Comparison of ENCODE assay signal across 8 cellular contexts in genomic region chr15:45162771-45163507, GRCh38. TPM values are rescaled to one million over a fixed set of nuclear protein-coding genes. Genes with fewer than 3 reads are reported as not detected.
DNase-seq lines count a peak whose midpoint lies in the region; ATAC-seq, FAIRE-seq and TF ChIP-seq lines count a peak whose summit lies in the region.

No MANE protein-coding gene starts in this region.

- no peaks in the 10 kb centered on the region for H4K20me1 ChIP-seq in endothelial cell of umbilical vein (replicated peaks; ENCODE audit: control insufficient read depth, extremely low read depth, insufficient read depth, low read length)

- H3K9me1 ChIP-seq in endothelial cell of umbilical vein (replicated peaks; ENCODE audit: control insufficient read depth, extremely low read depth, insufficient read depth, low read length), result no peaks in the 10 kb centered on the region

- FAIRE-seq in endothelial cell of umbilical vein (lab: Jason Lieb, UNC), result peak; percentile 94

- no peaks in the 10 kb centered on the region for H3K9me3 Mint-ChIP-seq in activated CD8-positive, alpha-beta memory T cell treated with anti-CD3 and anti-CD28 coated beads, Interleukin-2, amount 10 ng/mL, durations not matched to agents 7 days and 5 days (ENCODE audit: low read depth)
- no peaks in the 10 kb centered on the region for H3K9me3 Mint-ChIP-seq in mesothelial cell of epicardium

- H3K27me3 Mint-ChIP-seq in activated CD8-positive, alpha-beta memory T cell treated with anti-CD3 and anti-CD28 coated beads, Interleukin-2, amount 10 ng/mL, durations not matched to agents 7 days and 5 days, result no peaks in the 10 kb centered on the region
- no peaks in the 10 kb centered on the region for H3K27me3 Mint-ChIP-seq in mesothelial cell of epicardium (ENCODE audit: low read depth)

- no peak overlapping the region for H3K4me3 ChIP-seq in endothelial cell of umbilical vein (replicated peaks in 1 of 3; ENCODE audit: insufficient read depth in 1 of 3, low read depth in 1 of 3, low read length in 3 of 3)

- H3K36me3 Mint-ChIP-seq in activated CD8-positive, alpha-beta memory T cell treated with anti-CD3 and anti-CD28 coated beads, Interleukin-2, amount 10 ng/mL, durations not matched to agents 7 days and 5 days, result no peaks in the 10 kb centered on the region
- no peaks in the 10 kb centered on the region for H3K36me3 Mint-ChIP-seq in mesothelial cell of epicardium

- no peaks in the 10 kb centered on the region for H3K9me3 ChIP-seq in endothelial cell of umbilical vein (replicated peaks; ENCODE audit: control insufficient read depth, insufficient read depth, low read length)

- H3K9ac ChIP-seq in endothelial cell of umbilical vein (replicated peaks; ENCODE audit: extremely low read depth, insufficient read depth, low read length), result no peak overlapping the region

- dilution Hi-C loops in endothelial cell of umbilical vein (cut with MboI; ENCODE audit: extremely low pct_ligation_motif_present, low sequenced_read_pairs), result no loop called here

- H3K36me3 ChIP-seq in endothelial cell of umbilical vein (ENCODE audit: control insufficient read depth in 2 of 2, extremely low read depth in 1 of 2, insufficient read depth in 2 of 2, low read length in 2 of 2), result no peaks in the 10 kb centered on the region

- H3K79me2 ChIP-seq in endothelial cell of umbilical vein (ENCODE audit: control insufficient read depth, insufficient read depth, low read length), result no peaks in the 10 kb centered on the region

- TF ChIP-seq POLR2A in endothelial cell of umbilical vein (IDR thresholded peaks at IDR 0.05; ENCODE audit: low read depth, low read length), result no peak

- no TSS peak for BruUV-seq in endothelial cell of umbilical vein (replicated peaks; lab: Mats Ljungman, UMichigan)

- ATAC-seq in HG03442 (IDR thresholded peaks at IDR 0.05; ENCODE audit: unreplicated experiment) (peak; percentile 42), GM19452 (IDR thresholded peaks at IDR 0.05; ENCODE audit: unreplicated experiment) (no peak)
- peak; percentile 44 for ATAC-seq in activated CD8-positive, alpha-beta memory T cell treated with anti-CD3 and anti-CD28 coated beads, Interleukin-2, amount 10 ng/mL, durations not matched to agents 7 days and 5 days

- no peaks in the 10 kb centered on the region for H3K27me3 ChIP-seq in endothelial cell of umbilical vein (ENCODE audit: control insufficient read depth in 2 of 2, insufficient read depth in 2 of 2, low read length in 2 of 2)

- H3K4me2 ChIP-seq in endothelial cell of umbilical vein (ENCODE audit: insufficient read depth, low read length), result no peak overlapping the region

- peaks cover 3% of the 10 kb centered on the region for H3K4me1 ChIP-seq in endothelial cell of umbilical vein (ENCODE audit: control insufficient read depth, extremely low read depth, insufficient read depth, low read length)

- POLR2A ChIA-PET in endothelial cell of umbilical vein (lab: Charles Lee), result interaction anchor here (0.6 to 1.2 kb wide), 3 partner anchors 9 to 239 kb away, joined by 3 to 4 read pairs (median 3); a partner anchor contains a TSS

- peak; percentile 58 for DNase-seq in GM04504 (ENCODE audit: low read depth)
- peak; percentile 39 to 60 for DNase-seq in NOMO-1 (lab: John Stamatoyannopoulos, UW; ENCODE audit: unreplicated experiment in 2 of 2)
- peak; percentile 79 for DNase-seq in activated CD8-positive, alpha-beta memory T cell treated with anti-CD3 and anti-CD28 coated beads, Interleukin-2, amount 10 ng/mL, durations not matched to agents 7 days and 5 days
- peak; percentile 82 for DNase-seq in endothelial cell of umbilical vein (ENCODE audit: low read depth, low spot score)
- peak; percentile 52 to 76 for DNase-seq in mesothelial cell of epicardium (ENCODE audit: low spot score in 2 of 2, unreplicated experiment in 2 of 2)
- DNase-seq in stimulated activated CD8-positive, alpha-beta memory T cell treated with anti-CD3 and anti-CD28 coated beads, Interleukin-4, amount 100 ng/mL, for 4 hours (ENCODE audit: low read depth in 2 of 2, low spot score in 1 of 2), result peak; percentile 32 to 37

- H3K27ac Mint-ChIP-seq in activated CD8-positive, alpha-beta memory T cell treated with anti-CD3 and anti-CD28 coated beads, Interleukin-2, amount 10 ng/mL, durations not matched to agents 7 days and 5 days, result no peak overlapping the region
- peak overlapping the region; percentile 82 for H3K27ac Mint-ChIP-seq in mesothelial cell of epicardium

- TF ChIP-seq CTCF in endothelial cell of umbilical vein (IDR thresholded peaks at IDR 0.05; ENCODE audit: extremely low read depth in 1 of 2, insufficient read depth in 1 of 2, low read depth in 1 of 2, low read length in 2 of 2) (peak; percentile 91 to 96), mesothelial cell of epicardium (IDR thresholded peaks at IDR 0.05; ENCODE audit: unreplicated experiment) (peak; percentile 44)

- intact Hi-C loops in endothelial cell of umbilical vein (cut with micrococcal nuclease), result loop anchor here (1.0 kb wide), 5 partner anchors 35 to 451 kb away; no protein-coding TSS in a partner anchor

- H3K4me1 Mint-ChIP-seq in activated CD8-positive, alpha-beta memory T cell treated with anti-CD3 and anti-CD28 coated beads, Interleukin-2, amount 10 ng/mL, durations not matched to agents 7 days and 5 days, result peaks cover 18% of the 10 kb centered on the region
- peaks cover 38% of the 10 kb centered on the region for H3K4me1 Mint-ChIP-seq in mesothelial cell of epicardium

- no peak overlapping the region for H2AFZ ChIP-seq in endothelial cell of umbilical vein (ENCODE audit: low read depth, low read length)

- CTCF ChIA-PET in activated CD8-positive, alpha-beta memory T cell treated with anti-CD3 and anti-CD28 coated beads, Interleukin-2, amount 10 ng/mL, durations not matched to agents 7 days and 5 days (lab: Charles Lee), result interaction anchor here (0.7 to 12.6 kb wide), 30 partner anchors 8 to 474 kb away, joined by 3 to 258 read pairs (median 4); a partner anchor contains a TSS
- CTCF ChIA-PET in endothelial cell of umbilical vein (lab: Charles Lee), result interaction anchor here (0.6 to 4.2 kb wide), 45 partner anchors 9 to 477 kb away, joined by 3 to 98 read pairs (median 6); partner anchors contain the start of genes GATM and SHF

- H3K27ac ChIP-seq in endothelial cell of umbilical vein (ENCODE audit: insufficient read depth, low read depth, low read length), result no peak overlapping the region

- H3K4me3 Mint-ChIP-seq in activated CD8-positive, alpha-beta memory T cell treated with anti-CD3 and anti-CD28 coated beads, Interleukin-2, amount 10 ng/mL, durations not matched to agents 7 days and 5 days, result no peak overlapping the region
- no peak overlapping the region for H3K4me3 Mint-ChIP-seq in mesothelial cell of epicardium

RNA-seq across cellular contexts. Expression of gene SHF, which starts 24.8 kb away (rescaled TPM):
- total RNA-seq in activated CD8-positive, alpha-beta memory T cell treated with anti-CD3 and anti-CD28 coated beads, Interleukin-2, amount 10 ng/mL, durations not matched to agents 7 days and 5 days, result 1 to 10 TPM; 2.2 to 4.5 TPM
- total RNA-seq in endothelial cell of umbilical vein (5.2 and 5.6 TPM in 2 replicates), mesothelial cell of epicardium (31.1 to 34.6 TPM (median 31.8 TPM) in 3 replicates)
- 2.8 and 3.8 TPM in 2 replicates for polyA plus RNA-seq in endothelial cell of umbilical vein
- polyA plus RNA-seq in endothelial cell of umbilical vein (2011; cell fraction: cytosol; rRNA removed), result 3.3 and 4.7 TPM in 2 replicates
- polyA plus RNA-seq in endothelial cell of umbilical vein (2011; cell fraction: nucleus; rRNA removed), result 3.0 and 3.4 TPM in 2 replicates
- 3.1 TPM in 2 replicates for polyA plus RNA-seq in endothelial cell of umbilical vein (2012)
- polyA minus RNA-seq in endothelial cell of umbilical vein, result 1.9 and 6.6 TPM in 2 replicates
- not detected for polyA minus RNA-seq in endothelial cell of umbilical vein (2011; cell fraction: cytosol; rRNA and poly(A)+ RNA removed)
- 2.4 and 4.3 TPM in 2 replicates for polyA minus RNA-seq in endothelial cell of umbilical vein (2011; cell fraction: nucleus; rRNA and poly(A)+ RNA removed)

RNA-seq across cellular contexts. Expression of gene DUOX1, which starts 33.1 kb away (rescaled TPM):
- under 1 TPM in 1 of 2 experiments, not detected in 1; 0.07 TPM for total RNA-seq in activated CD8-positive, alpha-beta memory T cell treated with anti-CD3 and anti-CD28 coated beads, Interleukin-2, amount 10 ng/mL, durations not matched to agents 7 days and 5 days
- total RNA-seq in endothelial cell of umbilical vein, result not detected in 2 replicates
- polyA plus RNA-seq in endothelial cell of umbilical vein, result not detected in 2 replicates
- not detected in 2 replicates for polyA plus RNA-seq in endothelial cell of umbilical vein (2011; cell fraction: cytosol; rRNA removed)
- polyA plus RNA-seq in endothelial cell of umbilical vein (2011; cell fraction: nucleus; rRNA removed), result not detected in 2 replicates
- 0.38 and 0.62 TPM in 2 replicates for polyA plus RNA-seq in endothelial cell of umbilical vein (2012)
- not detected in 2 replicates for polyA minus RNA-seq in endothelial cell of umbilical vein
- polyA minus RNA-seq in endothelial cell of umbilical vein (2011; cell fraction: cytosol; rRNA and poly(A)+ RNA removed), result not detected
- polyA minus RNA-seq in endothelial cell of umbilical vein (2011; cell fraction: nucleus; rRNA and poly(A)+ RNA removed), result not detected in 2 replicates
- total RNA-seq in mesothelial cell of epicardium, result 6.8 to 7.9 TPM (median 7.2 TPM) in 3 replicates

RNA-seq across cellular contexts. Expression of gene DUOXA1, which starts 33.3 kb away (rescaled TPM):
- total RNA-seq in activated CD8-positive, alpha-beta memory T cell treated with anti-CD3 and anti-CD28 coated beads, Interleukin-2, amount 10 ng/mL, durations not matched to agents 7 days and 5 days, result not detected
- total RNA-seq in endothelial cell of umbilical vein (not detected in 2 replicates), mesothelial cell of epicardium (5.8 to 7.5 TPM (median 6.6 TPM) in 3 replicates)
- polyA plus RNA-seq in endothelial cell of umbilical vein, result 0.07 TPM in 1 of 2 replicates, not detected in the other
- not detected in 2 replicates for polyA plus RNA-seq in endothelial cell of umbilical vein (2011; cell fraction: cytosol; rRNA removed)
- 0.05 and 0.13 TPM in 2 replicates for polyA plus RNA-seq in endothelial cell of umbilical vein (2011; cell fraction: nucleus; rRNA removed)
- 0.05 and 0.15 TPM in 2 replicates for polyA plus RNA-seq in endothelial cell of umbilical vein (2012)
- polyA minus RNA-seq in endothelial cell of umbilical vein, result not detected in 2 replicates
- polyA minus RNA-seq in endothelial cell of umbilical vein (2011; cell fraction: cytosol; rRNA and poly(A)+ RNA removed), result not detected
- not detected in 2 replicates for polyA minus RNA-seq in endothelial cell of umbilical vein (2011; cell fraction: nucleus; rRNA and poly(A)+ RNA removed)

RNA-seq across cellular contexts. Expression of gene DUOXA2, which starts 48.8 kb away (rescaled TPM):
- total RNA-seq in activated CD8-positive, alpha-beta memory T cell treated with anti-CD3 and anti-CD28 coated beads, Interleukin-2, amount 10 ng/mL, durations not matched to agents 7 days and 5 days, result not detected
- total RNA-seq in endothelial cell of umbilical vein (not detected in 2 replicates), mesothelial cell of epicardium (not detected in 3 replicates)
- not detected in 2 replicates for polyA plus RNA-seq in endothelial cell of umbilical vein
- not detected in 2 replicates for polyA plus RNA-seq in endothelial cell of umbilical vein (2011; cell fraction: cytosol; rRNA removed)
- polyA plus RNA-seq in endothelial cell of umbilical vein (2011; cell fraction: nucleus; rRNA removed), result not detected in 2 replicates
- polyA plus RNA-seq in endothelial cell of umbilical vein (2012), result not detected in 2 replicates
- not detected in 2 replicates for polyA minus RNA-seq in endothelial cell of umbilical vein
- not detected for polyA minus RNA-seq in endothelial cell of umbilical vein (2011; cell fraction: cytosol; rRNA and poly(A)+ RNA removed)
- polyA minus RNA-seq in endothelial cell of umbilical vein (2011; cell fraction: nucleus; rRNA and poly(A)+ RNA removed), result not detected in 2 replicates

RNA-seq across cellular contexts. Expression of gene DUOX2, which starts 49.0 kb away (rescaled TPM):
- not detected for total RNA-seq in activated CD8-positive, alpha-beta memory T cell treated with anti-CD3 and anti-CD28 coated beads, Interleukin-2, amount 10 ng/mL, durations not matched to agents 7 days and 5 days
- total RNA-seq in endothelial cell of umbilical vein, result not detected in 2 replicates
- 0.01 and 0.02 TPM in 2 replicates for polyA plus RNA-seq in endothelial cell of umbilical vein
- not detected in 2 replicates for polyA plus RNA-seq in endothelial cell of umbilical vein (2011; cell fraction: cytosol; rRNA removed)
- polyA plus RNA-seq in endothelial cell of umbilical vein (2011; cell fraction: nucleus; rRNA removed), result 0.03 TPM in 1 of 2 replicates, not detected in the other
- 0.05 TPM in 1 of 2 replicates, not detected in the other for polyA plus RNA-seq in endothelial cell of umbilical vein (2012)
- polyA minus RNA-seq in endothelial cell of umbilical vein, result not detected in 2 replicates
- not detected for polyA minus RNA-seq in endothelial cell of umbilical vein (2011; cell fraction: cytosol; rRNA and poly(A)+ RNA removed)
- not detected in 2 replicates for polyA minus RNA-seq in endothelial cell of umbilical vein (2011; cell fraction: nucleus; rRNA and poly(A)+ RNA removed)
- total RNA-seq in mesothelial cell of epicardium, result 1.5 to 2.3 TPM (median 1.6 TPM) in 3 replicates
